In the genomic region with DNA sequence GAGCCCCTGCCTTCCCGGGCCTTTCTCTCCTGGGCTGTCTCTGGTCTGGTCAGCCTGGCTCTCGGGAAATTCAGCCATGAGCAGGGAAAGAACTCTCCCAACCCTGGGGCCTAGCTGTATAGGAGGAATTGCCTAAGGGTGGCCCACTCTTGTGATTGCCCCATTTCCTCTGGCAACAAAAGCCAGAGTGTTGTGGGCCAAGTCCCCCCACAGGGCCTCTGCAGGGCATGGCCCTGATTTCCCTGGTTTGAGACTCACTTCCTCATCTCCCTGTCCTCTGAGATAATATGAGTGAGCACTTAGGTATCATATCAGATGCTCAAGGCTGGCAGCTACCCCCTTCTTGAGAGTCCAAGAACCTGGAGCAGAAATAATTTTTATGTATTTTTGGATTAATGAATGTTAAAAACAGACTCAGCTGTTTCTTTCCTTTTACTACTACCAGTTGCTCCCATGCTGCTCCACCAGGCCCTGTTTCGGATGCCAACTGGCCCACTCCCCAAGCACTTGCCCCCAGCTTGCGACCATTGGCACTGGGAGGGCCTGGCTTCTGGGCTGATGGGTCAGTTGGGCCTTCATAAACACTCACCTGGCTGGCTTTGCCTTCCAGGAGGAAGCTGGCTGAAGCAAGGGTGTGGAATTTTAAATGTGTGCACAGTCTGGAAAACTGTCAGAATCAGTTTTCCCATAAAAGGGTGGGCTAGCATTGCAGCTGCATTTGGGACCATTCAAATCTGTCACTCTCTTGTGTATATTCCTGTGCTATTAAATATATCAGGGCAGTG, we compare ENCODE assay signal across 23 cellular contexts. TPM values are rescaled to one million over a fixed set of nuclear protein-coding genes. Genes with fewer than 3 reads are reported as not detected.
DNase-seq lines count a peak whose midpoint lies in the region; ATAC-seq and TF ChIP-seq lines count a peak whose summit lies in the region.
"Had no signal": no experiment of that assay in that cellular context is flagged by ENCODE, and none has a peak within 500 bp of the region (broad histone marks: within the 10 kb centered on the region; RNA-seq: fewer than 3 reads in every experiment).

No MANE protein-coding gene starts in this region.

- no peaks in the 10 kb centered on the region for H3K9me3 Mint-ChIP-seq in type B pancreatic cell
- H3K9me3 Mint-ChIP-seq: endodermal cell; nephron; stimulated activated naive CD8-positive, alpha-beta T cell treated with anti-CD3 and anti-CD28 coated beads, Interleukin-15, Interleukin-2, amounts not matched to agents 100 ng/mL and 50 ng/mL, for 24 hours had no signal

- TF ChIP-seq CTCF in upper lobe of right lung (IDR thresholded peaks at IDR 0.05) (no peak), type B pancreatic cell (conservative IDR thresholded peaks at IDR 0.05) (no peak), A673 (conservative IDR thresholded peaks at IDR 0.05; ENCODE audit: low read depth, low read length) (no peak)

- H3K9me3 ChIP-seq in upper lobe of right lung, result no peaks in the 10 kb centered on the region
- H3K9me3 ChIP-seq in A673 (ENCODE audit: low read depth, low read length, poor library complexity, severe bottlenecking), result no peaks in the 10 kb centered on the region
- H3K9me3 ChIP-seq: psoas muscle, vagina had no signal

- DNase-seq in left ventricle myocardium superior (no peak), cardiac septum (ENCODE audit: low spot score) (no peak), SIG-M5 treated with dmso at 0.1 percent for 504 hours (lab: John Stamatoyannopoulos, UW; ENCODE audit: unreplicated experiment) (peak; percentile 88), left colon (no peak), upper lobe of right lung (peak; percentile 69), type B pancreatic cell (ENCODE audit: extremely low spot score, unreplicated experiment) (no peak), A673 (ENCODE audit: low spot score) (no peak)
- DNase-seq: activated effector memory CD4-positive, alpha-beta T cell treated with Interleukin-2 at 50 U/mL for 16 hours; amniotic stem cell; endodermal cell; GOT3; NCI-H1694; NCI-H446; OCI-M1; psoas muscle; stimulated activated CD4-positive, alpha-beta T cell treated with anti-CD3 and anti-CD28 coated beads, Interleukin-12 subunit alpha, Interleukin-12 subunit beta, amount 100 ng/mL, for 4 hours had no signal

- peaks cover 8% of the 10 kb centered on the region for H3K36me3 Mint-ChIP-seq in type B pancreatic cell

- POLR2A ChIA-PET in A673 (lab: Charles Lee; ENCODE audit: low non-redundant PET), result no interaction called here

- H3K4me3 ChIP-seq in upper lobe of right lung, result no peak overlapping the region
- no peak overlapping the region for H3K4me3 ChIP-seq in A673 (ENCODE audit: low read depth, low read length, poor library complexity, severe bottlenecking)
- H3K4me3 ChIP-seq: lung, psoas muscle, SK-N-MC, vagina had no signal

- H3K4me1 Mint-ChIP-seq in type B pancreatic cell (ENCODE audit: unreplicated experiment), result no peaks in the 10 kb centered on the region
- H3K4me1 Mint-ChIP-seq: nephron had no signal

- H3K4me1 ChIP-seq in upper lobe of right lung (no peaks in the 10 kb centered on the region), A673 (ENCODE audit: insufficient read depth, low read length, poor library complexity, severe bottlenecking) (no peaks in the 10 kb centered on the region)
- H3K4me1 ChIP-seq: psoas muscle, vagina had no signal

- no TSS peak for BruUV-seq in A673 (replicated peaks; lab: Mats Ljungman, UMichigan)

- H3K27ac Mint-ChIP-seq in type B pancreatic cell, result no peak overlapping the region
- H3K27ac Mint-ChIP-seq: endodermal cell; nephron; stimulated activated naive CD8-positive, alpha-beta T cell treated with anti-CD3 and anti-CD28 coated beads, Interleukin-15, Interleukin-2, amounts not matched to agents 100 ng/mL and 50 ng/mL, for 24 hours had no signal

- ATAC-seq in left ventricle myocardium superior (peak; percentile 27), left colon (peak; percentile 12), upper lobe of right lung (peak; percentile 78), HG03095 (IDR thresholded peaks at IDR 0.05; ENCODE audit: unreplicated experiment) (no peak)

- H3K27ac ChIP-seq in upper lobe of right lung (no peak overlapping the region), A673 (ENCODE audit: low read depth, low read length, poor library complexity, severe bottlenecking) (no peak overlapping the region)
- H3K27ac ChIP-seq: psoas muscle, SK-N-MC, vagina, VCaP had no signal

- H3K27me3 Mint-ChIP-seq in type B pancreatic cell, result peaks cover 4% of the 10 kb centered on the region
- H3K27me3 Mint-ChIP-seq: stimulated activated naive CD8-positive, alpha-beta T cell treated with anti-CD3 and anti-CD28 coated beads, Interleukin-15, Interleukin-2, amounts not matched to agents 100 ng/mL and 50 ng/mL, for 24 hours had no signal

- intact Hi-C loops in left ventricle myocardium superior (cut with micrococcal nuclease) (no loop called here), cardiac septum (cut with DNase I) (no loop called here), left colon (cut with DNase I, micrococcal nuclease) (no loop called here), upper lobe of right lung (cut with DNase I) (no loop called here), A673 (cut with micrococcal nuclease; ENCODE audit: unreplicated experiment) (no loop called here)

- H3K4me3 Mint-ChIP-seq in type B pancreatic cell, result no peak overlapping the region
- H3K4me3 Mint-ChIP-seq: endodermal cell; nephron; stimulated activated naive CD8-positive, alpha-beta T cell treated with anti-CD3 and anti-CD28 coated beads, Interleukin-15, Interleukin-2, amounts not matched to agents 100 ng/mL and 50 ng/mL, for 24 hours had no signal

- no peaks in the 10 kb centered on the region for H3K27me3 ChIP-seq in upper lobe of right lung
- no peaks in the 10 kb centered on the region for H3K27me3 ChIP-seq in A673 (replicated peaks; ENCODE audit: insufficient read depth, low read depth, low read length, poor library complexity)
- H3K27me3 ChIP-seq: vagina had no signal

- H3K36me3 ChIP-seq in upper lobe of right lung (peaks cover 28% of the 10 kb centered on the region), A673 (ENCODE audit: insufficient read depth, low read length, poor library complexity, severe bottlenecking) (peaks cover 6% of the 10 kb centered on the region)

- CTCF ChIA-PET in A673 (lab: Charles Lee), result no interaction called here

RNA-seq across cellular contexts. Expression of gene IRF5, which starts 11.4 kb away (rescaled TPM):
- 2.9 TPM for total RNA-seq in left ventricle myocardium superior
- 1.6 TPM for total RNA-seq in cardiac septum
- 1 to 10 TPM; 6.6 to 8.5 TPM for total RNA-seq in left colon
- total RNA-seq in upper lobe of right lung, result 29.4 TPM
- total RNA-seq in type B pancreatic cell (ENCODE audit: low replicate concordance), result 1.8 and 2.5 TPM in 2 replicates
- total RNA-seq in A673 (2021), result not detected in 2 replicates

RNA-seq across cellular contexts. Expression of gene KCP, which starts 38.7 kb away (rescaled TPM):
- 0.12 TPM for total RNA-seq in left ventricle myocardium superior
- total RNA-seq in cardiac septum, result 0.35 TPM
- 1 to 10 TPM in 1 of 2 donors, under 1 TPM in 1; 0.81 to 1.6 TPM for total RNA-seq in left colon
- 1.3 TPM for total RNA-seq in upper lobe of right lung
- 1.3 and 4.2 TPM in 2 replicates for total RNA-seq in type B pancreatic cell (ENCODE audit: low replicate concordance)
- not detected in 2 replicates for total RNA-seq in A673 (2021)

Comparison
In these comparisons a context has a peak if more than half of its experiments do, and no peak if none do; other contexts are left out.
1. DNase-seq: peak in SIG-M5 treated with dmso at 0.1 percent for 504 hours (single experiment) and upper lobe of right lung (single experiment); none in left ventricle myocardium superior (single experiment), cardiac septum (single experiment), left colon (0 of 2), type B pancreatic cell (single experiment) and A673 (single experiment).